In genomic region chr7:149496642-149497391, GRCh38 we compare ENCODE assay signal across 8 cellular contexts. TPM values are rescaled to one million over a fixed set of nuclear protein-coding genes. Genes with fewer than 3 reads are reported as not detected.
DNase-seq lines count a peak whose midpoint lies in the region; ATAC-seq, FAIRE-seq and TF ChIP-seq lines count a peak whose summit lies in the region.

No MANE protein-coding gene starts in this region.

- FAIRE-seq in GM12878 (lab: Jason Lieb, UNC), result no peak

- TF ChIP-seq EP300 in GM12878 (IDR thresholded peaks at IDR 0.05; ENCODE audit: borderline replicate concordance in 1 of 2, control insufficient read depth in 1 of 2, low read depth in 2 of 2, low read length in 2 of 2), result no peak

- BruUV-seq in GM12878 (replicated peaks; lab: Mats Ljungman, UMichigan), result no TSS peak

- TF ChIP-seq CTCF in GM12878 (IDR thresholded peaks at IDR 0.05 in 2 of 3, conservative IDR thresholded peaks at IDR 0.05 in 1 of 3; ENCODE audit: control insufficient read depth in 2 of 3, extremely low read depth in 1 of 3, insufficient read depth in 1 of 3, low read depth in 3 of 3, low read length in 3 of 3), result no peak
- no peak for TF ChIP-seq CTCF in spleen (IDR thresholded peaks at IDR 0.05 in 8 of 11, conservative IDR thresholded peaks at IDR 0.05 in 3 of 11)

- CTCF ChIA-PET in GM12878 (lab: Yijun Ruan, JAX), result interaction anchor here (1.2 kb wide), 1 partner anchor 54 kb away, joined by 3 read pairs; no protein-coding TSS in a partner anchor

- H3K4me3 ChIP-seq in GM12878 (peak overlapping the region; percentile 87), iPS-20b (ENCODE audit: low read length) (peak overlapping the region; percentile 85), spleen (peak overlapping the region; percentile 44 to 84 (median 66))

- RAD21 ChIA-PET in GM12878 (lab: Charles Lee; ENCODE audit: unreplicated experiment), result interaction anchor here (0.6 kb wide), 1 partner anchor 232 kb away, joined by 3 read pairs; no protein-coding TSS in a partner anchor

- DNase-seq in AG20443 (ENCODE audit: low spot score) (peak; percentile 67), GM19238 (ENCODE audit: insufficient read length, low spot score) (peak; percentile 45), T-helper 2 cell (peak in 4 of 5 experiments; percentile 30 to 54 (median 40)), GM12878 (ENCODE audit: low read depth, low spot score) (no peak), spleen (peak; percentile 94)

- H3K9me3 ChIP-seq in GM12878 (replicated peaks; ENCODE audit: control insufficient read depth, insufficient read depth, low read length), result no peaks in the 10 kb centered on the region
- no peaks in the 10 kb centered on the region for H3K9me3 ChIP-seq in iPS-20b (ENCODE audit: insufficient read depth, low read depth, low read length)
- H3K9me3 ChIP-seq in spleen, result no peaks in the 10 kb centered on the region

- H3K27ac ChIP-seq in GM12878 (ENCODE audit: control insufficient read depth, insufficient read depth) (peak overlapping the region; percentile 67), iPS-20b (ENCODE audit: low read length) (no peak overlapping the region), spleen (peak overlapping the region; percentile 78 to 95 (median 88))

- 14% methylated on average over 24 of the region's 51 CpGs for WGBS in GM12878 (ENCODE audit: insufficient coverage, insufficient replicate concordance, low lambda C conversion rate, missing lambda C conversion rate)
- WGBS in spleen, 5 donors, result 6 to 12% (median 9%) methylated on average over 29 to 51 of the region's 51 CpGs

- no peak for TF ChIP-seq POLR2A in GM12878 (IDR thresholded peaks at IDR 0.05; ENCODE audit: low read depth, low read length)
- TF ChIP-seq POLR2A in spleen (IDR thresholded peaks at IDR 0.05), result no peak

- peaks cover 4 to 6% of the 10 kb centered on the region in 2 experiments; a peak in 3 of 4 replicates for H3K36me3 ChIP-seq in GM12878 (ENCODE audit: control insufficient read depth in 2 of 2, insufficient read depth in 2 of 2, low read length in 1 of 2)
- peaks cover 22% of the 10 kb centered on the region for H3K36me3 ChIP-seq in iPS-20b (ENCODE audit: insufficient read depth, low read depth, low read length)
- peaks cover 2 to 28% (median 24%) of the 10 kb centered on the region in 6 donors for H3K36me3 ChIP-seq in spleen

- intact Hi-C loops in GM12878 (cut with micrococcal nuclease; ENCODE audit: unreplicated experiment) (loop anchor here (2.0 to 5.0 kb wide), 5 partner anchors 36 to 185 kb away; partner anchors contain the start of gene ZNF777), spleen (cut with DNase I; ENCODE audit: low total_unique reads) (no loop called here)

- POLR2A ChIA-PET in GM12878 (lab: Charles Lee), result interaction anchor here (0.5 kb wide), 1 partner anchor 269 kb away, joined by 5 read pairs; no protein-coding TSS in a partner anchor

- H3K4me1 ChIP-seq in GM12878 (ENCODE audit: control insufficient read depth, insufficient read depth, low read length), result peaks cover 14% of the 10 kb centered on the region
- H3K4me1 ChIP-seq in iPS-20b (ENCODE audit: insufficient read depth, low read length), result no peaks in the 10 kb centered on the region
- peaks cover 8 to 52% (median 32%) of the 10 kb centered on the region in 6 donors for H3K4me1 ChIP-seq in spleen

- H4K20me1 ChIP-seq in GM12878 (ENCODE audit: control insufficient read depth, insufficient read depth), result no peaks in the 10 kb centered on the region

- no peak for TF ChIP-seq RAD21 in GM12878 (IDR thresholded peaks at IDR 0.05; ENCODE audit: insufficient read depth, low read depth, low read length)

- H3K4me2 ChIP-seq in GM12878 (ENCODE audit: control insufficient read depth, insufficient read depth), result peak overlapping the region; percentile 60

- H3K27me3 ChIP-seq in GM12878 (replicated peaks in 1 of 2; ENCODE audit: control insufficient read depth in 2 of 2, insufficient read depth in 2 of 2, low read length in 1 of 2) (no peaks in the 10 kb centered on the region), iPS-20b (ENCODE audit: insufficient read depth, low read length) (peaks cover 34% of the 10 kb centered on the region), spleen (replicated peaks in 1 of 7) (no peaks in the 10 kb centered on the region)

- peak overlapping the region; percentile 55 for H2AFZ ChIP-seq in GM12878 (ENCODE audit: control insufficient read depth, low read depth, low read length)

- in situ Hi-C loops in GM12878 (cut with MboI), result no loop called here

- peaks cover 26% of the 10 kb centered on the region for H3K79me2 ChIP-seq in GM12878 (ENCODE audit: control insufficient read depth, insufficient read depth, low read length)

- ATAC-seq in HG03432 (IDR thresholded peaks at IDR 0.05; ENCODE audit: unreplicated experiment), result peak; percentile 29
- ATAC-seq in GM12878, result peak; percentile 42
- no peak for ATAC-seq in GM18870 (IDR thresholded peaks at IDR 0.05; ENCODE audit: unreplicated experiment)

- SMC1A ChIA-PET in GM12878 (lab: Charles Lee; ENCODE audit: uncharacterized antibody, unreplicated experiment), result interaction anchor here (1.1 to 2.2 kb wide), 3 partner anchors 187 to 302 kb away, joined by 3 to 7 read pairs (median 4); partner anchors contain the start of gene ZNF282

- H3K9ac ChIP-seq in GM12878 (ENCODE audit: control insufficient read depth, insufficient read depth, low read length) (peak overlapping the region; percentile 89), iPS-20b (ENCODE audit: low read depth, low read length) (peak overlapping the region; percentile 67)

TF ChIP-seq in GM12878, 131 proteins besides CTCF, POLR2A, EP300 and RAD21:
- TF ChIP-seq CBX5 (IDR thresholded peaks at IDR 0.05; ENCODE audit: low read depth), result no peak

RNA-seq across cellular contexts. Expression of gene ZNF746, which starts 0.8 kb away (rescaled TPM):
- 20.9 and 23.2 TPM in 2 replicates for total RNA-seq in GM12878 (2013; cell fraction: nucleolus; rRNA removed)
- total RNA-seq in GM12878 (2014; rRNA removed) (12.0 and 15.2 TPM in 2 replicates), GM12878 (2014; rRNA removed; fragmentation: Illumina TruSeq; extraction: Trizol) (6.2 and 6.4 TPM in 2 replicates), GM12878 (2021) (17.3 and 19.0 TPM in 2 replicates), spleen (10 to 100 TPM; 27.4 to 46.5 (median 34.8) TPM)
- 3.6 TPM for polyA plus RNA-seq in GM12878 (2011; ENCODE audit: low read depth)
- polyA plus RNA-seq in GM12878 (2011; rRNA removed) (3.1 and 5.3 TPM in 2 replicates), GM12878 (2014; fragmentation: Illumina TruSeq; extraction: Trizol) (3.9 and 6.2 TPM in 2 replicates), GM12878 (2014; fragmentation: Nextera tagmentation; extraction: Ambion mirVana) (1 to 10 TPM; 1.2 to 1.3 TPM), GM12878 (2014; rRNA removed) (10.4 and 13.0 TPM in 2 replicates), GM12878 (2016; fragmentation: Nextera tagmentation; extraction: Ambion mirVana) (10 to 100 TPM in 1 of 2 experiments, 1 to 10 TPM in 1; 5.2 to 13.4 TPM), spleen (10 to 100 TPM in 1 of 3 donors, 1 to 10 TPM in 2; 6.1 to 12.5 (median 8.2) TPM)
- 5.3 and 8.5 TPM in 2 replicates for polyA plus RNA-seq in GM12878 (2011; cell fraction: cytosol; rRNA removed)
- 15.0 and 17.6 TPM in 2 replicates for polyA plus RNA-seq in GM12878 (2011; cell fraction: nucleus; rRNA removed)
- polyA plus RNA-seq in GM12878 (2012), result 6.7 and 9.2 TPM in 2 replicates
- polyA minus RNA-seq in GM12878 (2011; rRNA and poly(A)+ RNA removed), result 8.0 and 13.6 TPM in 2 replicates
- 6.9 and 14.7 TPM in 2 replicates for polyA minus RNA-seq in GM12878 (2011; cell fraction: cytosol; rRNA and poly(A)+ RNA removed)
- 8.8 and 20.9 TPM in 2 replicates for polyA minus RNA-seq in GM12878 (2011; cell fraction: nucleus; rRNA and poly(A)+ RNA removed)

RNA-seq across cellular contexts. Expression of gene ZNF777, which starts 36.0 kb away (rescaled TPM):
- total RNA-seq in GM12878 (2013; cell fraction: nucleolus; rRNA removed), result 4.1 and 5.4 TPM in 2 replicates
- 5.3 and 7.3 TPM in 2 replicates for total RNA-seq in GM12878 (2014; rRNA removed)
- 3.7 and 4.3 TPM in 2 replicates for total RNA-seq in GM12878 (2014; rRNA removed; fragmentation: Illumina TruSeq; extraction: Trizol)
- 13.9 and 16.0 TPM in 2 replicates for total RNA-seq in GM12878 (2021)
- 2.7 TPM for polyA plus RNA-seq in GM12878 (2011; ENCODE audit: low read depth)
- polyA plus RNA-seq in GM12878 (2011; rRNA removed), result 1.2 and 3.1 TPM in 2 replicates
- polyA plus RNA-seq in GM12878 (2011; cell fraction: cytosol; rRNA removed), result 4.1 and 5.7 TPM in 2 replicates
- polyA plus RNA-seq in GM12878 (2011; cell fraction: nucleus; rRNA removed), result 3.1 and 4.1 TPM in 2 replicates
- 7.0 and 7.8 TPM in 2 replicates for polyA plus RNA-seq in GM12878 (2012)
- polyA plus RNA-seq in GM12878 (2014; fragmentation: Illumina TruSeq; extraction: Trizol), result 2.9 and 6.2 TPM in 2 replicates
- under 1 TPM; 0.03 to 0.13 TPM for polyA plus RNA-seq in GM12878 (2014; fragmentation: Nextera tagmentation; extraction: Ambion mirVana)
- polyA plus RNA-seq in GM12878 (2014; rRNA removed), result 10.2 and 10.3 TPM in 2 replicates
- polyA plus RNA-seq in GM12878 (2016; fragmentation: Nextera tagmentation; extraction: Ambion mirVana), result 1 to 10 TPM in 1 of 2 experiments, under 1 TPM in 1; 0.24 to 2.4 TPM
- polyA minus RNA-seq in GM12878 (2011; rRNA and poly(A)+ RNA removed), result 2.8 and 7.4 TPM in 2 replicates
- polyA minus RNA-seq in GM12878 (2011; cell fraction: cytosol; rRNA and poly(A)+ RNA removed), result 2.5 and 3.3 TPM in 2 replicates
- 1.5 and 3.7 TPM in 2 replicates for polyA minus RNA-seq in GM12878 (2011; cell fraction: nucleus; rRNA and poly(A)+ RNA removed)
- total RNA-seq in spleen, result 10 to 100 TPM in 5 of 7 donors, 1 to 10 TPM in 2; 9.3 to 12.6 (median 10.5) TPM
- 1 to 10 TPM; 3.4 to 7.7 (median 4.3) TPM for polyA plus RNA-seq in spleen
